ENCODE assay signal across 18 cellular contexts in the genomic region with DNA sequence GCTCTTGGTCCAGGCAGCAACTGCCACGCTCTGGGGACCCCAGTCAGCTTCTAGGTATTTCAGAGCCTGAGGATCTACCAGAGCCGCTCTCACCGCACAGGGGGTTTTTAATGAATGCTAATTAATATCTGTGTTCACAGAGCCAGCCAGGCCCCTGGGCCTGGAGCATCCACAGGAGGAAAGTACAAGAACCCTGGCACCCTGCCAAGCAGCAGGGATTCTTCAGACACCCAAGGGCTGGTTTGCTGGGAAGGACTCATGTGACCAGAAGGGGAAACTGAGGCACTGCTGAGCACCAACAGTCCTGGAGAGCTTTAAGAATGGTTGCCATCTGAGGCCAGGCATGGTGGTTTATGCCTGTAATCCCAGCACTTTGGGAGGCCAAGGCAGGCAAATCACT.
"Had no signal": no experiment of that assay in that cellular context is flagged by ENCODE, and none has a peak within 500 bp of the region (broad histone marks: within the 10 kb centered on the region; RNA-seq: fewer than 3 reads in every experiment).

No MANE protein-coding gene starts in this region.

- H3K36me3 ChIP-seq: adrenal gland, esophagus muscularis mucosa, heart right ventricle, prostate gland, right atrium auricular region had no signal

- ATAC-seq: activated CD4-positive, alpha-beta T cell treated with anti-CD3 and anti-CD28 coated beads for 36 hours; activated naive CD4-positive, alpha-beta T cell treated with anti-CD3 and anti-CD28 coated beads, Interleukin-2, amount 50 U/mL, for 72 hours; heart right ventricle; left ventricle myocardium superior; stimulated activated naive CD8-positive, alpha-beta T cell treated with anti-CD3 and anti-CD28 coated beads, Interleukin-15, Interleukin-2, amounts not matched to agents 100 U/mL and 50 U/mL, for 24 hours had no signal

- H3K9me3 ChIP-seq: adrenal gland, esophagus muscularis mucosa, heart right ventricle, prostate gland, right atrium auricular region had no signal

- H3K27ac ChIP-seq: adrenal gland, esophagus muscularis mucosa, heart right ventricle, prostate gland, right atrium auricular region had no signal

- H3K4me3 ChIP-seq: adrenal gland, esophagus muscularis mucosa, heart right ventricle, prostate gland, right atrium auricular region had no signal

- H3K27me3 ChIP-seq: adrenal gland, esophagus muscularis mucosa, right atrium auricular region had no signal

- DNase-seq: activated CD4-positive, alpha-beta T cell treated with anti-CD3 and anti-CD28 coated beads for 36 hours; activated CD4-positive, alpha-beta T cell treated with anti-CD3 and anti-CD28 coated beads, Interleukin-2, amount 50 U/mL, for 48 hours; activated gamma-delta T cell treated with Interleukin-2 at 50 U/mL for 16 hours; adrenal gland; cerebellar nuclear complex; effector CD8-positive, alpha-beta T cell; heart right ventricle; left ventricle myocardium superior; naive B cell; stimulated activated naive CD8-positive, alpha-beta T cell treated with anti-CD3 and anti-CD28 coated beads, Interleukin-15, Interleukin-2, amounts not matched to agents 100 U/mL and 50 U/mL, for 24 hours; trophoblast cell had no signal

- H3K4me1 ChIP-seq: prostate gland had no signal

- FAIRE-seq: astrocyte, bronchial epithelial cell, TTC549 had no signal
